Comparison of ENCODE assay signal across 1 cellular context in genomic region chr19:42143341-42144234, GRCh38.
TF ChIP-seq lines count a peak whose summit lies in the region.

No MANE protein-coding gene starts in this region.

TF ChIP-seq in A549, 52 proteins besides CTCF, POLR2A, EP300 and RAD21 (continued from another document):
- TF ChIP-seq, protein P1, sequence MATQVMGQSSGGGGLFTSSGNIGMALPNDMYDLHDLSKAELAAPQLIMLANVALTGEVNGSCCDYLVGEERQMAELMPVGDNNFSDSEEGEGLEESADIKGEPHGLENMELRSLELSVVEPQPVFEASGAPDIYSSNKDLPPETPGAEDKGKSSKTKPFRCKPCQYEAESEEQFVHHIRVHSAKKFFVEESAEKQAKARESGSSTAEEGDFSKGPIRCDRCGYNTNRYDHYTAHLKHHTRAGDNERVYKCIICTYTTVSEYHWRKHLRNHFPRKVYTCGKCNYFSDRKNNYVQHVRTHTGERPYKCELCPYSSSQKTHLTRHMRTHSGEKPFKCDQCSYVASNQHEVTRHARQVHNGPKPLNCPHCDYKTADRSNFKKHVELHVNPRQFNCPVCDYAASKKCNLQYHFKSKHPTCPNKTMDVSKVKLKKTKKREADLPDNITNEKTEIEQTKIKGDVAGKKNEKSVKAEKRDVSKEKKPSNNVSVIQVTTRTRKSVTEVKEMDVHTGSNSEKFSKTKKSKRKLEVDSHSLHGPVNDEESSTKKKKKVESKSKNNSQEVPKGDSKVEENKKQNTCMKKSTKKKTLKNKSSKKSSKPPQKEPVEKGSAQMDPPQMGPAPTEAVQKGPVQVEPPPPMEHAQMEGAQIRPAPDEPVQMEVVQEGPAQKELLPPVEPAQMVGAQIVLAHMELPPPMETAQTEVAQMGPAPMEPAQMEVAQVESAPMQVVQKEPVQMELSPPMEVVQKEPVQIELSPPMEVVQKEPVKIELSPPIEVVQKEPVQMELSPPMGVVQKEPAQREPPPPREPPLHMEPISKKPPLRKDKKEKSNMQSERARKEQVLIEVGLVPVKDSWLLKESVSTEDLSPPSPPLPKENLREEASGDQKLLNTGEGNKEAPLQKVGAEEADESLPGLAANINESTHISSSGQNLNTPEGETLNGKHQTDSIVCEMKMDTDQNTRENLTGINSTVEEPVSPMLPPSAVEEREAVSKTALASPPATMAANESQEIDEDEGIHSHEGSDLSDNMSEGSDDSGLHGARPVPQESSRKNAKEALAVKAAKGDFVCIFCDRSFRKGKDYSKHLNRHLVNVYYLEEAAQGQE (IDR thresholded peaks at IDR 0.05) = peak; percentile 93
- TF ChIP-seq, protein P2, sequence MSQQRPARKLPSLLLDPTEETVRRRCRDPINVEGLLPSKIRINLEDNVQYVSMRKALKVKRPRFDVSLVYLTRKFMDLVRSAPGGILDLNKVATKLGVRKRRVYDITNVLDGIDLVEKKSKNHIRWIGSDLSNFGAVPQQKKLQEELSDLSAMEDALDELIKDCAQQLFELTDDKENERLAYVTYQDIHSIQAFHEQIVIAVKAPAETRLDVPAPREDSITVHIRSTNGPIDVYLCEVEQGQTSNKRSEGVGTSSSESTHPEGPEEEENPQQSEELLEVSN (IDR thresholded peaks at IDR 0.05; ENCODE audit: borderline replicate concordance, low read depth) = no peak
- TF ChIP-seq SREBF2 (IDR thresholded peaks at IDR 0.05) (no peak), RARB (CRISPR knock-in tag; IDR thresholded peaks at IDR 0.05) (no peak), RFX5 (IDR thresholded peaks at IDR 0.05) (no peak), ZSCAN20 (CRISPR knock-in tag; IDR thresholded peaks at IDR 0.05) (no peak), KDM5A (IDR thresholded peaks at IDR 0.05) (no peak), HOXB13 (CRISPR knock-in tag; IDR thresholded peaks at IDR 0.05; ENCODE audit: low read depth) (0 out of 2 replicates have a peak, but pooled peaks have one; percentile 47), ATOH8 (CRISPR knock-in tag; IDR thresholded peaks at IDR 0.05; ENCODE audit: low read depth) (0 out of 2 replicates have a peak, but pooled peaks have one; percentile 11), CHD4 (IDR thresholded peaks at IDR 0.05; ENCODE audit: borderline replicate concordance) (no peak), FOSB (CRISPR knock-in tag; IDR thresholded peaks at IDR 0.05) (no peak), HOXB5 (CRISPR knock-in tag; IDR thresholded peaks at IDR 0.05) (0 out of 2 replicates have a peak, but pooled peaks have one; percentile 71), CHD2 (IDR thresholded peaks at IDR 0.05; ENCODE audit: low read length, partially characterized antibody) (no peak), HOXA7 (CRISPR knock-in tag; IDR thresholded peaks at IDR 0.05) (no peak)
TF ChIP-seq in A549: peak in this region for 5.
